Comparison of ENCODE assay signal across 8 cellular contexts in genomic region chr6:152301806-152302568, GRCh38.
DNase-seq lines count a peak whose midpoint lies in the region; TF ChIP-seq lines count a peak whose summit lies in the region.

No MANE protein-coding gene starts in this region.

- WGBS in tibial nerve, 2 donors: 0 to 1% methylated on average over 17 to 42 of the region's 42 CpGs

- peak in 1 of 2 donors; percentile 79 for TF ChIP-seq EP300 in tibial nerve (IDR thresholded peaks at IDR 0.05)

- TF ChIP-seq POLR2A in tibial nerve (IDR thresholded peaks at IDR 0.05): peak in 1 of 2 donors; percentile 61

- H3K4me2 ChIP-seq in parathyroid adenoma (ENCODE audit: low read length): peak overlapping the region; percentile 48

- H3K79me2 ChIP-seq in parathyroid adenoma: no peaks in the 10 kb centered on the region

- TF ChIP-seq CTCF in parathyroid adenoma (IDR thresholded peaks at IDR 0.05) (peak; percentile 60), tibial nerve (IDR thresholded peaks at IDR 0.05) (peak; percentile 60 to 88 (median 73))

- H3K27me3 ChIP-seq in H7 (ENCODE audit: control insufficient read depth, insufficient read depth, low read length) (no peaks in the 10 kb centered on the region), parathyroid adenoma (ENCODE audit: control insufficient read depth, insufficient read depth, low read length) (no peaks in the 10 kb centered on the region), tibial nerve (no peaks in the 10 kb centered on the region)

- peak overlapping the region; percentile 63 for H3K4me3 ChIP-seq in H7 (ENCODE audit: insufficient read depth, low read depth, low read length)
- peak overlapping the region; percentile 48 for H3K4me3 ChIP-seq in parathyroid adenoma (ENCODE audit: low read depth, low read length)
- H3K4me3 ChIP-seq in tibial nerve: peak overlapping the region; percentile 55 to 90 (median 72)

- peak overlapping the region; percentile 16 for H3K9ac ChIP-seq in parathyroid adenoma

- peak overlapping the region; percentile 87 for H2AFZ ChIP-seq in parathyroid adenoma

- H3K9me3 ChIP-seq in parathyroid adenoma (ENCODE audit: control insufficient read depth, low read length) (no peaks in the 10 kb centered on the region), tibial nerve (no peaks in the 10 kb centered on the region)

- DNase-seq in GDM1 (lab: John Stamatoyannopoulos, UW) (peak; percentile 90), H7 (peak; percentile 83), LoVo (ENCODE audit: low spot score) (peak; percentile 68), SKM-1 treated with dmso at 0.1 percent for 144 hours (lab: John Stamatoyannopoulos, UW; ENCODE audit: unreplicated experiment) (peak; percentile 88), cardiac septum (ENCODE audit: low spot score) (peak; percentile 93), tibial nerve (ENCODE audit: low spot score in 2 of 2) (peak; percentile 69 to 73)
- DNase-seq in activated naive CD8-positive, alpha-beta T cell treated with anti-CD3 and anti-CD28 coated beads, Interleukin-2, amount 50 U/mL, for 16 hours (ENCODE audit: low read depth, low spot score): peak; percentile 72

- H3K36me3 ChIP-seq in H7 (replicated peaks; ENCODE audit: control insufficient read depth, insufficient read depth, low read length) (no peaks in the 10 kb centered on the region), parathyroid adenoma (ENCODE audit: control insufficient read depth, insufficient read depth, low read length) (no peaks in the 10 kb centered on the region), tibial nerve (peaks cover 0 to 19% (median 0%) of the 10 kb centered on the region in 3 donors)

- intact Hi-C loops in cardiac septum (cut with DNase I): loop anchor here (2.0 kb wide), 1 partner anchor 37 kb away; no protein-coding TSS in a partner anchor

- H3K4me1 ChIP-seq in parathyroid adenoma (no peaks in the 10 kb centered on the region), tibial nerve (peaks cover 0 to 32% (median 0%) of the 10 kb centered on the region in 4 donors)

- H3K27ac ChIP-seq in parathyroid adenoma: peak overlapping the region; percentile 73
- H3K27ac ChIP-seq in tibial nerve: peak overlapping the region; percentile 75 to 92 (median 88)

Comparison
In these comparisons a context has a peak if more than half of its experiments do, and no peak if none do; other contexts are left out.
1. Peak in every context shown above with its lines: DNase-seq, H3K4me3 ChIP-seq and H3K27ac ChIP-seq.